ENCODE assay signal across 16 cellular contexts in the genomic region with DNA sequence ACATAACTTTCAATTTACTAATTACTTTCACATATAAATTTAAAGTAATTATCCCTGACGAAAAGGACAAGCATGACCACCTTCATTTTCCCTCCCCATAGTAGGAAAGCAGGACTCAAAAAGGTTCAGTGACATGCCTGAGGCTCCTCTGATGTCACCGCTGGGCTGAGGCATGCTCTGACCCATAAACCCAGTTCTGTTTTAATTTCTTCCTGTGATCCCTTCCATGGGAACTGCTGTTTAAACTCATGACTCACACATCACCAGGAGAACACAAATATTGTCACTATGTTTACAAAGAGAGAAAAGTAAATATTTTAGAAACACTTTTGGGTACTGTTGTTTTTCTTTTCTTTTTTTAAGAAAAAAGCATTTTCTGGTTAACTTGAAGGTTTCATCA. TPM values are rescaled to one million over a fixed set of nuclear protein-coding genes. Genes with fewer than 3 reads are reported as not detected.
A peak's percentile ranks its signal among the peaks of the same experiment; 100 is the strongest.
DNase-seq lines count a peak whose midpoint lies in the region; ATAC-seq, FAIRE-seq and TF ChIP-seq lines count a peak whose summit lies in the region.
"Had no signal": no experiment of that assay in that cellular context is flagged by ENCODE, and none has a peak within 500 bp of the region (broad histone marks: within the 10 kb centered on the region; RNA-seq: fewer than 3 reads in every experiment).

No MANE protein-coding gene starts in this region.

- TF ChIP-seq CTCF in LNCaP clone FGC (IDR thresholded peaks at IDR 0.05; ENCODE audit: control insufficient read depth, extremely low read depth, insufficient read depth): no peak
- TF ChIP-seq CTCF in astrocyte (IDR thresholded peaks at IDR 0.05; ENCODE audit: insufficient read depth, low read depth, low read length): no peak
- no peak for TF ChIP-seq CTCF in tibial artery (IDR thresholded peaks at IDR 0.05)
- no peak for TF ChIP-seq CTCF in H9 (conservative IDR thresholded peaks at IDR 0.05)

- H3K27ac Mint-ChIP-seq in astrocyte (ENCODE audit: unreplicated experiment): peak overlapping the region; percentile 15
- H3K27ac Mint-ChIP-seq in H9: no peak overlapping the region
- H3K27ac Mint-ChIP-seq: stimulated activated naive CD8-positive, alpha-beta T cell treated with anti-CD3 and anti-CD28 coated beads, Interleukin-15, Interleukin-2, amounts not matched to agents 100 ng/mL and 50 ng/mL, for 24 hours had no signal

- H3K9me2 ChIP-seq in Karpas-422 (replicated peaks; ENCODE audit: insufficient read depth, low read length): no peaks in the 10 kb centered on the region

- WGBS in H9 (ENCODE audit: extremely low coverage, insufficient read length, low lambda C conversion rate): 100% methylated on average over 1 of the region's 2 CpGs

- H3K79me2 ChIP-seq in astrocyte (ENCODE audit: insufficient read depth, low read length) (no peaks in the 10 kb centered on the region), Karpas-422 (ENCODE audit: low read length) (no peaks in the 10 kb centered on the region), H9 (ENCODE audit: insufficient read depth, low read length) (no peaks in the 10 kb centered on the region)

- H3K9me3 ChIP-seq in astrocyte (ENCODE audit: insufficient read depth, low read depth, low read length) (no peaks in the 10 kb centered on the region), tibial artery (peaks cover 0 to 6% (median 0%) of the 10 kb centered on the region in 3 donors), Karpas-422 (ENCODE audit: low read length) (no peaks in the 10 kb centered on the region), H9 (ENCODE audit: control insufficient read depth, low read depth, low read length) (no peaks in the 10 kb centered on the region)

- H3K4me1 Mint-ChIP-seq in astrocyte (ENCODE audit: low read depth, unreplicated experiment) (peaks cover 5% of the 10 kb centered on the region), H9 (peaks cover 25 to 26% of the 10 kb centered on the region in 2 experiments)

- peaks cover 59% of the 10 kb centered on the region for H3K27me3 ChIP-seq in astrocyte (ENCODE audit: insufficient read depth, low read length)
- peaks cover 0 to 32% of the 10 kb centered on the region in 2 donors for H3K27me3 ChIP-seq in tibial artery
- H3K27me3 ChIP-seq in Karpas-422 (ENCODE audit: low read length): no peaks in the 10 kb centered on the region
- peaks cover 56% of the 10 kb centered on the region for H3K27me3 ChIP-seq in H9 (ENCODE audit: insufficient read depth, low read length)

- H2AFZ ChIP-seq in astrocyte (ENCODE audit: low read depth, low read length) (no peak overlapping the region), Karpas-422 (ENCODE audit: low read length) (no peak overlapping the region), H9 (ENCODE audit: low read length) (no peak overlapping the region)

- H3K18ac ChIP-seq in H9 (ENCODE audit: insufficient read length, low read depth, low read length): no peak overlapping the region

- H3K4me2 ChIP-seq in astrocyte (ENCODE audit: low read length) (no peak overlapping the region), Karpas-422 (ENCODE audit: low read depth, low read length, poor library complexity, severe bottlenecking) (no peak overlapping the region), H9 (ENCODE audit: insufficient read depth, insufficient read length, low read length) (no peak overlapping the region)

- H4K5ac ChIP-seq in H9 (ENCODE audit: insufficient read length, low read depth, low read length): no peak overlapping the region

- no peak overlapping the region for H3K56ac ChIP-seq in H9 (ENCODE audit: insufficient read length, low read depth, low read length)

- H3K23me2 ChIP-seq in H9 (ENCODE audit: insufficient read length, low read depth, low read length, poor library complexity, severe bottlenecking): no peaks in the 10 kb centered on the region

- H2AK5ac ChIP-seq in H9 (ENCODE audit: insufficient read length, low read length): no peak overlapping the region

- peak; percentile 53 for ATAC-seq in left colon
- ATAC-seq: activated T-cell treated with anti-CD3 and anti-CD28 coated beads, Interleukin-2, amount 50 U/mL, for 4 hours; K562; Right ventricle myocardium inferior had no signal

- H3K79me1 ChIP-seq in H9 (ENCODE audit: insufficient read depth, low read depth, low read length, poor library complexity, severe bottlenecking): no peaks in the 10 kb centered on the region

- no peaks in the 10 kb centered on the region for H3K36me3 ChIP-seq in astrocyte (ENCODE audit: insufficient read depth, low read length)
- H3K36me3 ChIP-seq in tibial artery: no peaks in the 10 kb centered on the region
- H3K36me3 ChIP-seq in Karpas-422 (ENCODE audit: insufficient read depth, low read length): no peaks in the 10 kb centered on the region

- no peak overlapping the region for H3K9ac ChIP-seq in astrocyte (ENCODE audit: low read length)
- H3K9ac ChIP-seq in Karpas-422 (ENCODE audit: low read length): no peak overlapping the region
- H3K9ac ChIP-seq in H9 (ENCODE audit: extremely low read depth, insufficient read length, low read length): no peak overlapping the region

- H3K4me3 Mint-ChIP-seq in astrocyte (ENCODE audit: unreplicated experiment) (no peak overlapping the region), H9 (no peak overlapping the region)
- H3K4me3 Mint-ChIP-seq: activated T-cell treated with anti-CD3 and anti-CD28 coated beads, Interleukin-2, amount 50 U/mL, for 4 hours; stimulated activated naive CD8-positive, alpha-beta T cell treated with anti-CD3 and anti-CD28 coated beads, Interleukin-15, Interleukin-2, amounts not matched to agents 100 ng/mL and 50 ng/mL, for 24 hours had no signal

- no peak overlapping the region for H2BK120ac ChIP-seq in H9 (ENCODE audit: low read depth, low read length, poor library complexity, severe bottlenecking)

- H4K20me1 ChIP-seq in astrocyte (ENCODE audit: insufficient read depth, low read length) (no peaks in the 10 kb centered on the region), Karpas-422 (ENCODE audit: insufficient read depth, low read depth, low read length) (no peaks in the 10 kb centered on the region), H9 (ENCODE audit: control insufficient read depth, insufficient read depth, insufficient read length) (no peaks in the 10 kb centered on the region)

- peaks cover 8% of the 10 kb centered on the region for H3K36me3 Mint-ChIP-seq in astrocyte (ENCODE audit: low read depth, unreplicated experiment)
- H3K36me3 Mint-ChIP-seq in H9 (ENCODE audit: insufficient read depth in 1 of 3, low read depth in 3 of 3): no peaks in the 10 kb centered on the region; a peak in 1 of 7 replicates

- H2BK15ac ChIP-seq in H9 (ENCODE audit: low read depth, low read length): no peak overlapping the region

- peak; percentile 49 for DNase-seq in COLO668 (lab: John Stamatoyannopoulos, UW; ENCODE audit: unreplicated experiment)
- DNase-seq in LNCaP clone FGC (ENCODE audit: low read depth): peak; percentile 94
- DNase-seq in astrocyte (ENCODE audit: low read depth): no peak
- no peak for DNase-seq in left colon
- DNase-seq in H54 (ENCODE audit: insufficient read length, low spot score): no peak
- DNase-seq in tibial artery: no peak
- DNase-seq in Karpas-422: no peak
- no peak for DNase-seq in H9
- DNase-seq: activated T-cell treated with anti-CD3 and anti-CD28 coated beads, Interleukin-2, amount 50 U/mL, for 4 hours; aorta; effector memory CD4-positive, alpha-beta T cell; retina; stimulated activated CD4-positive, alpha-beta T cell treated with anti-CD3 and anti-CD28 coated beads, Interleukin-4, amount 100 ng/mL, for 4 hours had no signal

- no peak overlapping the region for H2BK12ac ChIP-seq in H9 (ENCODE audit: insufficient read length, low read depth, low read length)

- no peaks in the 10 kb centered on the region for H3K4me1 ChIP-seq in astrocyte (ENCODE audit: insufficient read depth, low read length)
- no peaks in the 10 kb centered on the region for H3K4me1 ChIP-seq in tibial artery
- H3K4me1 ChIP-seq in Karpas-422 (ENCODE audit: low read length): no peaks in the 10 kb centered on the region
- peaks cover 4% of the 10 kb centered on the region for H3K4me1 ChIP-seq in H9 (ENCODE audit: insufficient read depth, low read length)

- H2BK5ac ChIP-seq in H9 (ENCODE audit: insufficient read length, low read length): no peak overlapping the region

- no peak overlapping the region for H4K8ac ChIP-seq in H9 (replicated peaks; ENCODE audit: insufficient read length, low read depth, low read length)

- no peak for TF ChIP-seq POLR2A in H54 (IDR thresholded peaks at IDR 0.05; ENCODE audit: low read depth, low read length)

- H3T11ph ChIP-seq in H9 (ENCODE audit: low read length): no peak overlapping the region

- H3K27ac ChIP-seq in astrocyte (ENCODE audit: low read depth, low read length): no peak overlapping the region
- no peak overlapping the region for H3K27ac ChIP-seq in tibial artery
- no peak overlapping the region for H3K27ac ChIP-seq in Karpas-422 (ENCODE audit: low read length)
- no peak overlapping the region for H3K27ac ChIP-seq in H9 (ENCODE audit: insufficient read length, low read depth, low read length)

- no peak overlapping the region for H3K4ac ChIP-seq in H9 (ENCODE audit: low read depth, low read length)

- H3K14ac ChIP-seq in H9 (ENCODE audit: insufficient read depth, low read length): no peak overlapping the region

- H3K4me3 ChIP-seq in LNCaP clone FGC (ENCODE audit: low read depth, low read length) (no peak overlapping the region), astrocyte (ENCODE audit: insufficient read depth, low read depth, low read length) (no peak overlapping the region), tibial artery (no peak overlapping the region), Karpas-422 (ENCODE audit: low read length) (no peak overlapping the region)
- H3K4me3 ChIP-seq: K562 had no signal

- peaks cover 79% of the 10 kb centered on the region for H3K27me3 Mint-ChIP-seq in astrocyte (ENCODE audit: low read depth, unreplicated experiment)
- H3K27me3 Mint-ChIP-seq in H9 (ENCODE audit: low read depth): peaks cover 98% of the 10 kb centered on the region

- no peak overlapping the region for H3K23ac ChIP-seq in H9 (ENCODE audit: insufficient read length, low read depth, low read length)

- H3K9me3 Mint-ChIP-seq in astrocyte (ENCODE audit: unreplicated experiment) (peaks cover 8% of the 10 kb centered on the region), H9 (peaks cover 3 to 7% of the 10 kb centered on the region in 2 experiments; a peak in 3 of 5 replicates)
- H3K9me3 Mint-ChIP-seq: activated T-cell treated with anti-CD3 and anti-CD28 coated beads, Interleukin-2, amount 50 U/mL, for 4 hours; stimulated activated naive CD8-positive, alpha-beta T cell treated with anti-CD3 and anti-CD28 coated beads, Interleukin-15, Interleukin-2, amounts not matched to agents 100 ng/mL and 50 ng/mL, for 24 hours had no signal

- H2BK20ac ChIP-seq in H9 (ENCODE audit: low read depth, low read length, poor library complexity, severe bottlenecking): no peak overlapping the region

- intact Hi-C loops in left colon (cut with DNase I, micrococcal nuclease) (no loop called here), tibial artery (cut with DNase I; ENCODE audit: low total_unique reads) (no loop called here)

- no peak overlapping the region for H4K91ac ChIP-seq in H9 (ENCODE audit: insufficient read length, low read depth, low read length)

- FAIRE-seq in astrocyte (lab: Jason Lieb, UNC): no peak
- no peak for FAIRE-seq in H54 (lab: Jason Lieb, UNC)
- FAIRE-seq: K562 had no signal

RNA-seq across cellular contexts. Expression of a gene that starts 38.0 kb away (rescaled TPM):
- total RNA-seq in astrocyte (not detected in 2 replicates), left colon (not detected), H9 (2021) (not detected in 2 replicates)
- not detected in 2 replicates for total RNA-seq in Karpas-422 (2014; rRNA removed; shearing (Covaris generic); ENCODE audit: low replicate concordance)
- total RNA-seq: activated T-cell treated with anti-CD3 and anti-CD28 coated beads, Interleukin-2, amount 50 U/mL, for 4 hours; aorta; K562; Right ventricle myocardium inferior had no signal

RNA-seq across cellular contexts. Expression of a gene that starts 53.3 kb away (rescaled TPM):
- total RNA-seq in astrocyte (58.3 and 72.8 TPM in 2 replicates), left colon (10 to 100 TPM; 25.0 to 32.0 TPM), H9 (2021) (20.6 and 20.9 TPM in 2 replicates)
- 27.1 and 60.3 TPM in 2 replicates for total RNA-seq in Karpas-422 (2014; rRNA removed; shearing (Covaris generic); ENCODE audit: low replicate concordance)

Comparison
In these comparisons a context has a peak if more than half of its experiments do, and no peak if none do; other contexts are left out.
1. DNase-seq: peak in COLO668 (single experiment) and LNCaP clone FGC (single experiment); none in astrocyte (single experiment), left colon (0 of 2), H54 (single experiment), tibial artery (0 of 2), Karpas-422 (single experiment) and H9 (single experiment).